Comparison of ENCODE assay signal across 2 cellular contexts in the genomic region with DNA sequence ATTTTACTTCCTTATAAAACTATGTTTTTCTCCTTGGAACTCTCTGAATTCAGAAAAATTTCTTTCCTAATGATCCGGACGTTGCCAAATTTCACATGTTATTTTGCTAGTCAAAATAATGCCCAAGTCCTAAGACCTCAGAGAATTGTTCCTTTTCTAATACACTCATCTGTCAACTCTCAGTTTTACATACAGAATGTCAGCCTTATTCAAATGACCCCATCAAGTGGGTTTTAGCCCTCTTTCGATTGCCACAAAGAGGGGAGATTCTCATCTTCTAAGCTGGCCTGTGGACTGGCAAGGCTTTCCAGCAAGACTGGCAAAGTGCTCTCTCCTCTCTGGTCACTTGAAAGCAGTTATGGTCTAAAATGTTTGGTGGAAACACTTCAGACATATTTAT.
TF ChIP-seq lines count a peak whose summit lies in the region.

No MANE protein-coding gene starts in this region.

TF ChIP-seq in GM23338, 12 proteins besides CTCF, POLR2A, EP300 and RAD21 (continued from another document):
- TF ChIP-seq, protein P1, sequence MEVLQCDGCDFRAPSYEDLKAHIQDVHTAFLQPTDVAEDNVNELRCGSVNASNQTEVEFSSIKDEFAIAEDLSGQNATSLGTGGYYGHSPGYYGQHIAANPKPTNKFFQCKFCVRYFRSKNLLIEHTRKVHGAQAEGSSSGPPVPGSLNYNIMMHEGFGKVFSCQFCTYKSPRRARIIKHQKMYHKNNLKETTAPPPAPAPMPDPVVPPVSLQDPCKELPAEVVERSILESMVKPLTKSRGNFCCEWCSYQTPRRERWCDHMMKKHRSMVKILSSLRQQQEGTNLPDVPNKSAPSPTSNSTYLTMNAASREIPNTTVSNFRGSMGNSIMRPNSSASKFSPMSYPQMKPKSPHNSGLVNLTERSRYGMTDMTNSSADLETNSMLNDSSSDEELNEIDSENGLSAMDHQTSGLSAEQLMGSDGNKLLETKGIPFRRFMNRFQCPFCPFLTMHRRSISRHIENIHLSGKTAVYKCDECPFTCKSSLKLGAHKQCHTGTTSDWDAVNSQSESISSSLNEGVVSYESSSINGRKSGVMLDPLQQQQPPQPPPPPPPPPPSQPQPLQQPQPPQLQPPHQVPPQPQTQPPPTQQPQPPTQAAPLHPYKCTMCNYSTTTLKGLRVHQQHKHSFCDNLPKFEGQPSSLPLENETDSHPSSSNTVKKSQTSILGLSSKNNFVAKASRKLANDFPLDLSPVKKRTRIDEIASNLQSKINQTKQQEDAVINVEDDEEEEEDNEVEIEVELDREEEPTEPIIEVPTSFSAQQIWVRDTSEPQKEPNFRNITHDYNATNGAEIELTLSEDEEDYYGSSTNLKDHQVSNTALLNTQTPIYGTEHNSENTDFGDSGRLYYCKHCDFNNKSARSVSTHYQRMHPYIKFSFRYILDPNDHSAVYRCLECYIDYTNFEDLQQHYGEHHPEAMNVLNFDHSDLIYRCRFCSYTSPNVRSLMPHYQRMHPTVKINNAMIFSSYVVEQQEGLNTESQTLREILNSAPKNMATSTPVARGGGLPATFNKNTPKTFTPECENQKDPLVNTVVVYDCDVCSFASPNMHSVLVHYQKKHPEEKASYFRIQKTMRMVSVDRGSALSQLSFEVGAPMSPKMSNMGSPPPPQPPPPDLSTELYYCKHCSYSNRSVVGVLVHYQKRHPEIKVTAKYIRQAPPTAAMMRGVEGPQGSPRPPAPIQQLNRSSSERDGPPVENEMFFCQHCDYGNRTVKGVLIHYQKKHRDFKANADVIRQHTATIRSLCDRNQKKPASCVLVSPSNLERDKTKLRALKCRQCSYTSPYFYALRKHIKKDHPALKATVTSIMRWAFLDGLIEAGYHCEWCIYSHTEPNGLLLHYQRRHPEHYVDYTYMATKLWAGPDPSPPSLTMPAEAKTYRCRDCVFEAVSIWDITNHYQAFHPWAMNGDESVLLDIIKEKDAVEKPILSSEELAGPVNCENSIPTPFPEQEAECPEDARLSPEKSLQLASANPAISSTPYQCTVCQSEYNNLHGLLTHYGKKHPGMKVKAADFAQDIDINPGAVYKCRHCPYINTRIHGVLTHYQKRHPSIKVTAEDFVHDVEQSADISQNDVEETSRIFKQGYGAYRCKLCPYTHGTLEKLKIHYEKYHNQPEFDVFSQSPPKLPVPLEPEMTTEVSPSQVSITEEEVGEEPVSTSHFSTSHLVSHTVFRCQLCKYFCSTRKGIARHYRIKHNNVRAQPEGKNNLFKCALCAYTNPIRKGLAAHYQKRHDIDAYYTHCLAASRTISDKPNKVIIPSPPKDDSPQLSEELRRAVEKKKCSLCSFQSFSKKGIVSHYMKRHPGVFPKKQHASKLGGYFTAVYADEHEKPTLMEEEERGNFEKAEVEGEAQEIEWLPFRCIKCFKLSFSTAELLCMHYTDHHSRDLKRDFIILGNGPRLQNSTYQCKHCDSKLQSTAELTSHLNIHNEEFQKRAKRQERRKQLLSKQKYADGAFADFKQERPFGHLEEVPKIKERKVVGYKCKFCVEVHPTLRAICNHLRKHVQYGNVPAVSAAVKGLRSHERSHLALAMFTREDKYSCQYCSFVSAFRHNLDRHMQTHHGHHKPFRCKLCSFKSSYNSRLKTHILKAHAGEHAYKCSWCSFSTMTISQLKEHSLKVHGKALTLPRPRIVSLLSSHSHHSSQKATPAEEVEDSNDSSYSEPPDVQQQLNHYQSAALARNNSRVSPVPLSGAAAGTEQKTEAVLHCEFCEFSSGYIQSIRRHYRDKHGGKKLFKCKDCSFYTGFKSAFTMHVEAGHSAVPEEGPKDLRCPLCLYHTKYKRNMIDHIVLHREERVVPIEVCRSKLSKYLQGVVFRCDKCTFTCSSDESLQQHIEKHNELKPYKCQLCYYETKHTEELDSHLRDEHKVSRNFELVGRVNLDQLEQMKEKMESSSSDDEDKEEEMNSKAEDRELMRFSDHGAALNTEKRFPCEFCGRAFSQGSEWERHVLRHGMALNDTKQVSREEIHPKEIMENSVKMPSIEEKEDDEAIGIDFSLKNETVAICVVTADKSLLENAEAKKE (CRISPR knock-in tag; IDR thresholded peaks at IDR 0.05), result no peak
TF ChIP-seq in GM23338: peak in this region for 0.

TF ChIP-seq in IMR-90, 13 proteins besides CTCF, POLR2A, EP300 and RAD21:
- TF ChIP-seq, protein P2, sequence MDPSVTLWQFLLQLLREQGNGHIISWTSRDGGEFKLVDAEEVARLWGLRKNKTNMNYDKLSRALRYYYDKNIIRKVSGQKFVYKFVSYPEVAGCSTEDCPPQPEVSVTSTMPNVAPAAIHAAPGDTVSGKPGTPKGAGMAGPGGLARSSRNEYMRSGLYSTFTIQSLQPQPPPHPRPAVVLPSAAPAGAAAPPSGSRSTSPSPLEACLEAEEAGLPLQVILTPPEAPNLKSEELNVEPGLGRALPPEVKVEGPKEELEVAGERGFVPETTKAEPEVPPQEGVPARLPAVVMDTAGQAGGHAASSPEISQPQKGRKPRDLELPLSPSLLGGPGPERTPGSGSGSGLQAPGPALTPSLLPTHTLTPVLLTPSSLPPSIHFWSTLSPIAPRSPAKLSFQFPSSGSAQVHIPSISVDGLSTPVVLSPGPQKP (IDR thresholded peaks at IDR 0.05; ENCODE audit: borderline replicate concordance, low read depth, low read length), result no peak
- TF ChIP-seq BHLHE40 (IDR thresholded peaks at IDR 0.05; ENCODE audit: low read depth, low read length) (no peak), USF2 (IDR thresholded peaks at IDR 0.05; ENCODE audit: low read depth, low read length) (no peak), MAFK (IDR thresholded peaks at IDR 0.05; ENCODE audit: low read depth, low read length) (no peak), RCOR1 (IDR thresholded peaks at IDR 0.05; ENCODE audit: insufficient replicate concordance, low read length) (no peak), SMC3 (IDR thresholded peaks at IDR 0.05; ENCODE audit: low read depth, low read length) (no peak), RFX5 (IDR thresholded peaks at IDR 0.05; ENCODE audit: low read depth, low read length) (no peak), CEBPB (IDR thresholded peaks at IDR 0.05; ENCODE audit: low read depth, low read length) (no peak), FOS (IDR thresholded peaks at IDR 0.05; ENCODE audit: low read depth, low read length) (no peak), MXI1 (IDR thresholded peaks at IDR 0.05; ENCODE audit: borderline replicate concordance, low read depth, low read length) (no peak), CHD1 (IDR thresholded peaks at IDR 0.05; ENCODE audit: low read depth, low read length) (no peak), MAZ (IDR thresholded peaks at IDR 0.05; ENCODE audit: borderline replicate concordance, low read depth, low read length) (no peak), NFE2L2 (IDR thresholded peaks at IDR 0.05; ENCODE audit: low read depth, low read length) (no peak)
TF ChIP-seq in IMR-90: peak in this region for 0.
